ENCODE assay signal across 24 cellular contexts in the genomic region with DNA sequence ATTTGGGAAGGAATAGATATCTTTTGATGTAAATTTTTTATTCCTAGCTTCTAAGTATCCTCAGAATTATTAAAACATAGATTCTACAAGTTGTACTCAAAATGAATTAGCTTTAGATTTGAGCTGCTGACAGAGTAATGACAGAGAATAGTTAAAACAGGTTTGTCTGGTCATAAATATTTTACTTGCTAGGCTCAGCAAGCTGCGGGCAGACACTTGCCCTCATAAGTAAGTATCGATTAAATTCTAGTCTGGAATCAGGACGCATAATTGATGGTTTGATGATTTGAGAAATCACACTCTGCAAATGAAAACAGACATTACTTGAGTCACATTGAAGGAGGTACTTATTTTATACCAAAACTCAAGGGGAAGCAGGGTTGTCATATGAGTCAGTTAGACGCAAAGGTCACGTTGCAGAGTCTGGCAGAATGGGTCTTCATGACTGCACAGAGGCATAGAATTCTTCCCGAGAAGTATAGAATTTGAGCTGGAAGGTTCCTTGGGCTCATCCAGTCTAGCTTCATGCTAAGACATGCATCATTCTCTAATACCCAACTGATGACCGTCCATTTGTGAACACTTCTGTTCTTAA. TPM values are rescaled to one million over a fixed set of nuclear protein-coding genes. Genes with fewer than 3 reads are reported as not detected.
DNase-seq lines count a peak whose midpoint lies in the region; ATAC-seq, FAIRE-seq and TF ChIP-seq lines count a peak whose summit lies in the region.
"Had no signal": no experiment of that assay in that cellular context is flagged by ENCODE, and none has a peak within 500 bp of the region (broad histone marks: within the 10 kb centered on the region; RNA-seq: fewer than 3 reads in every experiment).

No MANE protein-coding gene starts in this region.

- no peak for TF ChIP-seq CTCF in left ventricle myocardium inferior (IDR thresholded peaks at IDR 0.05; ENCODE audit: borderline replicate concordance)
- no peak for TF ChIP-seq CTCF in VCaP (conservative IDR thresholded peaks at IDR 0.05)
- no peak for TF ChIP-seq CTCF in keratinocyte (optimal IDR thresholded peaks at IDR 0.05 in 1 of 3, IDR thresholded peaks at IDR 0.05 in 1 of 3, conservative IDR thresholded peaks at IDR 0.05 in 1 of 3; ENCODE audit: extremely low read depth in 1 of 3, insufficient read depth in 2 of 3, low read length in 3 of 3)
- TF ChIP-seq CTCF in type B pancreatic cell (conservative IDR thresholded peaks at IDR 0.05), result no peak

- DNase-seq in left ventricle myocardium inferior (no peak), left ventricle myocardium superior (no peak), keratinocyte (ENCODE audit: low read depth, low spot score) (no peak), type B pancreatic cell (ENCODE audit: extremely low spot score, unreplicated experiment) (no peak), SIG-M5 treated with dmso at 0.1 percent for 504 hours (lab: John Stamatoyannopoulos, UW; ENCODE audit: unreplicated experiment) (no peak)
- no peak for DNase-seq in naive thymus-derived CD4-positive, alpha-beta T cell
- DNase-seq: activated CD4-positive, alpha-beta T cell treated with anti-CD3 and anti-CD28 coated beads for 48 hours; activated effector memory CD4-positive, alpha-beta T cell treated with anti-CD3 and anti-CD28 coated beads, Interleukin-2, amount 50 U/mL, for 16 hours; brain microvascular endothelial cell; glutamatergic neuron; H9; islet precursor cell; lower lobe of right lung; NCI-H1105; NCI-H187 treated with DMSO at 0.1 percent for 48 hours; NCI-H526 treated with DMSO at 0.1 percent for 48 hours; stimulated activated CD4-positive, alpha-beta T cell treated with anti-CD3 and anti-CD28 coated beads, Interleukin-2, amount 100 ng/mL, for 24 hours had no signal

- dilution Hi-C loops in keratinocyte (cut with MboI; ENCODE audit: extremely low pct_ligation_motif_present, low sequenced_read_pairs), result no loop called here

- no peaks in the 10 kb centered on the region for H3K27me3 Mint-ChIP-seq in type B pancreatic cell
- no peaks in the 10 kb centered on the region for H3K27me3 Mint-ChIP-seq in naive thymus-derived CD4-positive, alpha-beta T cell

- H3K36me3 ChIP-seq in left ventricle myocardium inferior, result no peaks in the 10 kb centered on the region
- no peaks in the 10 kb centered on the region for H3K36me3 ChIP-seq in keratinocyte (ENCODE audit: control insufficient read depth in 2 of 2, extremely low read depth in 1 of 2, insufficient read depth in 2 of 2, low read length in 2 of 2)
- H3K36me3 ChIP-seq in naive thymus-derived CD4-positive, alpha-beta T cell (ENCODE audit: control insufficient read depth in 2 of 3, insufficient read depth in 3 of 3, low read length in 3 of 3), result no peaks in the 10 kb centered on the region
- H3K36me3 ChIP-seq: brain microvascular endothelial cell, lower lobe of right lung, right atrium auricular region had no signal

- POLR2A ChIA-PET in naive thymus-derived CD4-positive, alpha-beta T cell (lab: Charles Lee), result interaction anchor here (1.1 to 27.5 kb wide), 5 partner anchors 10 to 44 kb away, joined by 4 to 643 read pairs (median 22); no protein-coding TSS in a partner anchor

- ATAC-seq in left ventricle myocardium superior, result no peak
- ATAC-seq in naive thymus-derived CD4-positive, alpha-beta T cell, result no peak

- H3K4me1 Mint-ChIP-seq in type B pancreatic cell (ENCODE audit: unreplicated experiment), result peaks cover 3% of the 10 kb centered on the region
- peaks cover 23 to 62% (median 34%) of the 10 kb centered on the region in 7 donors for H3K4me1 Mint-ChIP-seq in naive thymus-derived CD4-positive, alpha-beta T cell
- H3K4me1 Mint-ChIP-seq: H9, neural crest cell had no signal

- H3K9me3 ChIP-seq in left ventricle myocardium inferior (replicated peaks), result no peaks in the 10 kb centered on the region
- peaks cover 10% of the 10 kb centered on the region for H3K9me3 ChIP-seq in keratinocyte (ENCODE audit: control insufficient read depth, low read depth, low read length)
- no peaks in the 10 kb centered on the region for H3K9me3 ChIP-seq in naive thymus-derived CD4-positive, alpha-beta T cell (ENCODE audit: control insufficient read depth in 2 of 3, low read length in 3 of 3)
- H3K9me3 ChIP-seq: lower lobe of right lung, right atrium auricular region had no signal

- H3K27ac Mint-ChIP-seq in type B pancreatic cell, result peak overlapping the region; percentile 95
- peak overlapping the region in 2 of 9 donors; percentile 22 to 98 for H3K27ac Mint-ChIP-seq in naive thymus-derived CD4-positive, alpha-beta T cell
- H3K27ac Mint-ChIP-seq: H9; T-helper 1 cell treated with Interleukin-12 subunit alpha and Interleukin-12 subunit beta and Interleukin-4 antibody, amounts not matched to agents 30 μg/mL and 1 μg/mL, for 36 hours had no signal

- H3K4me3 Mint-ChIP-seq in type B pancreatic cell, result peak overlapping the region; percentile 64
- no peak overlapping the region for H3K4me3 Mint-ChIP-seq in naive thymus-derived CD4-positive, alpha-beta T cell
- H3K4me3 Mint-ChIP-seq: H9; neural crest cell; T-helper 1 cell treated with Interleukin-12 subunit alpha and Interleukin-12 subunit beta and Interleukin-4 antibody, amounts not matched to agents 30 μg/mL and 1 μg/mL, for 36 hours had no signal

- no peaks in the 10 kb centered on the region for H3K27me3 ChIP-seq in left ventricle myocardium inferior (ENCODE audit: low read depth)
- no peaks in the 10 kb centered on the region for H3K27me3 ChIP-seq in keratinocyte (ENCODE audit: control insufficient read depth, extremely low read depth, insufficient read depth, low read length)
- no peaks in the 10 kb centered on the region for H3K27me3 ChIP-seq in naive thymus-derived CD4-positive, alpha-beta T cell (ENCODE audit: control insufficient read depth in 2 of 2, insufficient read depth in 2 of 2, low read length in 2 of 2)
- H3K27me3 ChIP-seq: brain microvascular endothelial cell, right atrium auricular region had no signal

- H3K9ac ChIP-seq in keratinocyte (ENCODE audit: control insufficient read depth, extremely low read depth, insufficient read depth, low read length), result peak overlapping the region; percentile 67
- H3K9ac ChIP-seq: parathyroid adenoma had no signal

- H3K4me2 ChIP-seq in keratinocyte (ENCODE audit: control insufficient read depth, extremely low read depth, insufficient read depth, low read depth, low read length), result peak overlapping the region; percentile 4

- H3K4me1 ChIP-seq in left ventricle myocardium inferior (peaks cover 12% of the 10 kb centered on the region), keratinocyte (ENCODE audit: control insufficient read depth, extremely low read depth, insufficient read depth, low read length) (peaks cover 36% of the 10 kb centered on the region)
- peaks cover 14 to 17% of the 10 kb centered on the region in 2 donors for H3K4me1 ChIP-seq in naive thymus-derived CD4-positive, alpha-beta T cell (ENCODE audit: control insufficient read depth in 2 of 2, insufficient read depth in 2 of 2, low read length in 2 of 2)
- H3K4me1 ChIP-seq: lower lobe of right lung, parathyroid adenoma, right atrium auricular region had no signal

- intact Hi-C loops in left ventricle myocardium inferior (cut with micrococcal nuclease) (no loop called here), left ventricle myocardium superior (cut with micrococcal nuclease) (no loop called here)
- intact Hi-C loops in naive thymus-derived CD4-positive, alpha-beta T cell (cut with micrococcal nuclease), result no loop called here

- H3K9me3 Mint-ChIP-seq in type B pancreatic cell, result no peaks in the 10 kb centered on the region
- peaks cover 0 to 20% (median 0%) of the 10 kb centered on the region in 11 donors for H3K9me3 Mint-ChIP-seq in naive thymus-derived CD4-positive, alpha-beta T cell

- H3K9me1 ChIP-seq in keratinocyte (ENCODE audit: control insufficient read depth, extremely low read depth, insufficient read depth, low read length), result no peaks in the 10 kb centered on the region

- H3K4me3 ChIP-seq in left ventricle myocardium inferior (no peak overlapping the region), keratinocyte (ENCODE audit: control insufficient read depth in 2 of 3, extremely low read depth in 1 of 3, insufficient read depth in 2 of 3, low read depth in 1 of 3, low read length in 3 of 3) (no peak overlapping the region)
- no peak overlapping the region for H3K4me3 ChIP-seq in naive thymus-derived CD4-positive, alpha-beta T cell (ENCODE audit: low read length)
- H3K4me3 ChIP-seq: lower lobe of right lung, right atrium auricular region had no signal

- H2AFZ ChIP-seq in keratinocyte (ENCODE audit: control insufficient read depth, low read length), result no peak overlapping the region
- H2AFZ ChIP-seq: parathyroid adenoma had no signal

- CTCF ChIA-PET in naive thymus-derived CD4-positive, alpha-beta T cell (lab: Charles Lee), result interaction anchor here (0.7 to 1.2 kb wide), 3 partner anchors 14 to 226 kb away, joined by 4 to 5 read pairs (median 4); no protein-coding TSS in a partner anchor

- H3K36me3 Mint-ChIP-seq in type B pancreatic cell, result no peaks in the 10 kb centered on the region
- peaks cover 0 to 14% (median 0%) of the 10 kb centered on the region in 5 donors for H3K36me3 Mint-ChIP-seq in naive thymus-derived CD4-positive, alpha-beta T cell

- no peaks in the 10 kb centered on the region for H3K79me2 ChIP-seq in keratinocyte (ENCODE audit: control insufficient read depth, insufficient read depth, low read length)
- H3K79me2 ChIP-seq: parathyroid adenoma had no signal

- peak; percentile 65 for FAIRE-seq in keratinocyte (lab: Jason Lieb, UNC)
- FAIRE-seq: D721Med, endothelial cell of umbilical vein had no signal

- H3K27ac ChIP-seq in left ventricle myocardium inferior (replicated peaks), result peak overlapping the region; percentile 86
- H3K27ac ChIP-seq in VCaP, result peak overlapping the region; percentile 58
- H3K27ac ChIP-seq in keratinocyte (ENCODE audit: control insufficient read depth, insufficient read depth, low read length), result peak overlapping the region; percentile 83
- no peak overlapping the region for H3K27ac ChIP-seq in naive thymus-derived CD4-positive, alpha-beta T cell (ENCODE audit: low read depth, low read length)
- H3K27ac ChIP-seq: brain microvascular endothelial cell, lower lobe of right lung, parathyroid adenoma had no signal

- H4K20me1 ChIP-seq in keratinocyte (ENCODE audit: control insufficient read depth, extremely low read depth, insufficient read depth, low read length), result no peaks in the 10 kb centered on the region

RNA-seq across cellular contexts. Expression of a gene that starts 27.5 kb away (rescaled TPM):
- total RNA-seq in left ventricle myocardium inferior (2.7 TPM), left ventricle myocardium superior (1.5 TPM), type B pancreatic cell (ENCODE audit: low replicate concordance) (72.1 and 122 TPM in 2 replicates)
- polyA plus RNA-seq in keratinocyte, result 55.0 to 108 TPM (median 79.5 TPM) in 3 replicates
- polyA plus RNA-seq in keratinocyte (2011; ENCODE audit: low read depth), result 15.7 TPM
- 88.4 and 91.7 TPM in 2 replicates for polyA plus RNA-seq in keratinocyte (2011; cell fraction: cytosol; rRNA removed)
- 80.7 and 82.4 TPM in 2 replicates for polyA plus RNA-seq in keratinocyte (2011; cell fraction: nucleus; rRNA removed)
- 33.5 and 151 TPM in 2 replicates for polyA plus RNA-seq in keratinocyte (2012; ENCODE audit: low replicate concordance)
- 54.9 to 71.5 TPM (median 67.6 TPM) in 3 replicates for polyA minus RNA-seq in keratinocyte
- 123 TPM for polyA minus RNA-seq in keratinocyte (2011; cell fraction: cytosol; rRNA and poly(A)+ RNA removed)
- polyA minus RNA-seq in keratinocyte (2011; cell fraction: nucleus; rRNA and poly(A)+ RNA removed), result 45.6 and 62.1 TPM in 2 replicates
- 100 to 1,000 TPM; 200 to 329 (median 290) TPM for total RNA-seq in naive thymus-derived CD4-positive, alpha-beta T cell
- 100 to 1,000 TPM in 1 of 2 donors, 10 to 100 TPM in 1; 90.6 to 115 TPM for polyA plus RNA-seq in naive thymus-derived CD4-positive, alpha-beta T cell

Comparison
In these comparisons a context has a peak if more than half of its experiments do, and no peak if none do; other contexts are left out.
1. RNA of a gene that starts 27.5 kb away (total RNA-seq): 200 to 329 TPM in naive thymus-derived CD4-positive, alpha-beta T cell and 72.1 to 122 TPM in type B pancreatic cell; 2.7 TPM in left ventricle myocardium inferior (single experiment) and 1.5 TPM in left ventricle myocardium superior (single experiment); every median in the first group is over 10 times any median in the second.